Comparison of ENCODE assay signal across 8 cellular contexts in genomic region chr15:34318277-34319079, GRCh38. TPM values are rescaled to one million over a fixed set of nuclear protein-coding genes. Genes with fewer than 3 reads are reported as not detected.
DNase-seq lines count a peak whose midpoint lies in the region; ATAC-seq and TF ChIP-seq lines count a peak whose summit lies in the region.

No MANE protein-coding gene starts in this region.

- H3K27ac ChIP-seq in esophagus muscularis mucosa (replicated peaks in 1 of 4) (peak overlapping the region; percentile 35 to 64 (median 53)), mucosa of rectum (ENCODE audit: low read depth in 2 of 2, low read length in 2 of 2) (peak overlapping the region; percentile 57 to 60), aorta (ENCODE audit: low read depth in 1 of 2, low read length in 2 of 2) (peak overlapping the region; percentile 61 to 74)

- peaks cover 15% of the 10 kb centered on the region for H3K36me3 Mint-ChIP-seq in T-cell

- 12% methylated on average over 10 of the region's 10 CpGs for WGBS in esophagus muscularis mucosa
- WGBS in aorta, 2 donors, result 6 to 7% methylated on average over 10 of the region's 10 CpGs

- intact Hi-C loops in esophagus muscularis mucosa (cut with DNase I), result no loop called here
- intact Hi-C loops in aorta (cut with DNase I), result no loop called here

- H3K27me3 ChIP-seq in esophagus muscularis mucosa (no peaks in the 10 kb centered on the region), mucosa of rectum (ENCODE audit: control insufficient read depth in 2 of 2, insufficient read depth in 2 of 2, low read length in 2 of 2) (no peaks in the 10 kb centered on the region), aorta (ENCODE audit: control insufficient read depth in 1 of 2, insufficient read depth in 2 of 2, low read length in 1 of 2) (no peaks in the 10 kb centered on the region)

- no peaks in the 10 kb centered on the region for H3K9me3 Mint-ChIP-seq in T-cell

- TF ChIP-seq EP300 in esophagus muscularis mucosa (IDR thresholded peaks at IDR 0.05), result no peak

- H3K9ac ChIP-seq in mucosa of rectum (ENCODE audit: low read depth in 1 of 2, low read length in 2 of 2), result peak overlapping the region; percentile 61 to 65

- no peak for TF ChIP-seq POLR2A in esophagus muscularis mucosa (IDR thresholded peaks at IDR 0.05; ENCODE audit: low read depth)

- POLR2A ChIA-PET in T-cell (lab: Charles Lee), result interaction anchor here (0.5 to 1.0 kb wide), 3 partner anchors 9 to 47 kb away, joined by 3 to 4 read pairs (median 3); no protein-coding TSS in a partner anchor

- H3K4me3 ChIP-seq in LNCaP clone FGC (ENCODE audit: low read depth, low read length), result peak overlapping the region; percentile 56
- peak overlapping the region; percentile 52 to 58 (median 55) for H3K4me3 ChIP-seq in esophagus muscularis mucosa
- H3K4me3 ChIP-seq in mucosa of rectum (ENCODE audit: low read length in 2 of 2), result peak overlapping the region; percentile 85
- H3K4me3 ChIP-seq in aorta (ENCODE audit: low read length in 2 of 2), result peak overlapping the region; percentile 67 to 99

- no peak for TF ChIP-seq CTCF in LNCaP clone FGC (IDR thresholded peaks at IDR 0.05; ENCODE audit: control insufficient read depth, extremely low read depth, insufficient read depth)
- no peak for TF ChIP-seq CTCF in esophagus muscularis mucosa (IDR thresholded peaks at IDR 0.05)

- peaks cover 48 to 70% (median 61%) of the 10 kb centered on the region in 3 donors for H3K4me1 Mint-ChIP-seq in T-cell

- peaks cover 9 to 21% (median 16%) of the 10 kb centered on the region in 4 donors for H3K4me1 ChIP-seq in esophagus muscularis mucosa
- peaks cover 4 to 11% of the 10 kb centered on the region in 2 donors for H3K4me1 ChIP-seq in mucosa of rectum (ENCODE audit: control insufficient read depth in 2 of 2, insufficient read depth in 2 of 2, low read length in 2 of 2)
- H3K4me1 ChIP-seq in aorta (ENCODE audit: control insufficient read depth in 1 of 2, insufficient read depth in 2 of 2, low read length in 2 of 2), result peaks cover 4 to 5% of the 10 kb centered on the region in 2 donors

- CTCF ChIA-PET in T-cell (lab: Charles Lee), result interaction anchor here in 1 of 2 donors (0.7 to 1.2 kb wide), 2 partner anchors 10 to 549 kb away, joined by 3 read pairs; no protein-coding TSS in a partner anchor

- H3K27me3 Mint-ChIP-seq in T-cell, result no peaks in the 10 kb centered on the region

- H3K27ac Mint-ChIP-seq in T-cell, result peak overlapping the region; percentile 98 to 99

- no peaks in the 10 kb centered on the region for H3K9me3 ChIP-seq in esophagus muscularis mucosa
- H3K9me3 ChIP-seq in mucosa of rectum (ENCODE audit: control insufficient read depth in 2 of 2, low read length in 2 of 2), result no peaks in the 10 kb centered on the region
- no peaks in the 10 kb centered on the region for H3K9me3 ChIP-seq in aorta (ENCODE audit: control insufficient read depth, low read length)

- H3K4me3 Mint-ChIP-seq in T-cell, result peak overlapping the region; percentile 86 to 100 (median 97)

- ATAC-seq in GM21723 (IDR thresholded peaks at IDR 0.05; ENCODE audit: unreplicated experiment) (peak; percentile 80), T-cell (replicated peaks in 1 of 4) (peak; percentile 83 to 89 (median 84)), aorta (ENCODE audit: low FRiP score) (peak; percentile 91)

- H3K36me3 ChIP-seq in esophagus muscularis mucosa (peaks cover 0 to 11% (median 0%) of the 10 kb centered on the region in 4 donors), mucosa of rectum (ENCODE audit: control insufficient read depth in 2 of 2, insufficient read depth in 2 of 2, low read length in 2 of 2) (no peaks in the 10 kb centered on the region), aorta (ENCODE audit: control insufficient read depth in 1 of 2, insufficient read depth in 2 of 2, low read length in 1 of 2) (no peaks in the 10 kb centered on the region)

- DNase-seq in DMS153 (lab: John Stamatoyannopoulos, UW) (peak; percentile 31), DMS153 treated with DMSO at 0.1 percent for 48 hours (lab: John Stamatoyannopoulos, UW; ENCODE audit: unreplicated experiment) (no peak), LNCaP clone FGC (ENCODE audit: low read depth) (peak; percentile 49), T-cell (peak in 5 of 34 experiments; percentile 17 to 32 (median 31)), esophagus muscularis mucosa (ENCODE audit: extremely low spot score) (no peak), aorta (peak in 1 of 2 donors; percentile 65)

RNA-seq across cellular contexts. Expression of gene SLC12A6, which starts 19.1 kb away (rescaled TPM):
- total RNA-seq in T-cell, result 100 to 1,000 TPM in 1 of 5 donors, 10 to 100 TPM in 4; 71.2 to 103 (median 77.8) TPM
- total RNA-seq in esophagus muscularis mucosa, result 10 to 100 TPM; 16.1 to 21.4 (median 16.3) TPM
- 10 to 100 TPM; 40.5 to 46.0 TPM for total RNA-seq in aorta
- 10 to 100 TPM; 14.8 to 20.0 TPM for polyA plus RNA-seq in aorta

RNA-seq across cellular contexts. Expression of gene NOP10, which starts 24.5 kb away (rescaled TPM):
- total RNA-seq in T-cell (10 to 100 TPM; 38.2 to 88.9 (median 68.8) TPM), esophagus muscularis mucosa (100 to 1,000 TPM in 3 of 4 donors, 10 to 100 TPM in 1; 78.5 to 136 (median 116) TPM), aorta (100 to 1,000 TPM in 1 of 2 donors, 10 to 100 TPM in 1; 95.6 to 105 TPM)
- polyA plus RNA-seq in aorta, result 100 to 1,000 TPM; 167 to 284 TPM

RNA-seq across cellular contexts. Expression of gene NUTM1, which starts 24.6 kb away (rescaled TPM):
- total RNA-seq in T-cell, result not detected
- total RNA-seq in esophagus muscularis mucosa, result not detected
- not detected for total RNA-seq in aorta
- not detected for polyA plus RNA-seq in aorta

RNA-seq across cellular contexts. Expression of gene LPCAT4, which starts 48.5 kb away (rescaled TPM):
- total RNA-seq in T-cell (100 to 1,000 TPM in 1 of 5 donors, 10 to 100 TPM in 4; 60.8 to 115 (median 91.1) TPM), esophagus muscularis mucosa (10 to 100 TPM in 2 of 4 donors, 1 to 10 TPM in 2; 7.5 to 14.9 (median 11.5) TPM), aorta (10 to 100 TPM; 32.1 to 78.6 TPM)
- 10 to 100 TPM in 1 of 2 donors, 1 to 10 TPM in 1; 7.6 to 37.5 TPM for polyA plus RNA-seq in aorta

Comparison
In these comparisons a context has a peak if more than half of its experiments do, and no peak if none do; other contexts are left out.
1. DNase-seq: peak in DMS153 (single experiment) and LNCaP clone FGC (single experiment); none in DMS153 treated with DMSO at 0.1 percent for 48 hours (single experiment) and esophagus muscularis mucosa (single experiment).
2. Peak in every context shown above with its lines, with median percentiles within 50 percentile points of each other: ATAC-seq, H3K4me3 ChIP-seq and H3K27ac ChIP-seq.